In the genomic region with DNA sequence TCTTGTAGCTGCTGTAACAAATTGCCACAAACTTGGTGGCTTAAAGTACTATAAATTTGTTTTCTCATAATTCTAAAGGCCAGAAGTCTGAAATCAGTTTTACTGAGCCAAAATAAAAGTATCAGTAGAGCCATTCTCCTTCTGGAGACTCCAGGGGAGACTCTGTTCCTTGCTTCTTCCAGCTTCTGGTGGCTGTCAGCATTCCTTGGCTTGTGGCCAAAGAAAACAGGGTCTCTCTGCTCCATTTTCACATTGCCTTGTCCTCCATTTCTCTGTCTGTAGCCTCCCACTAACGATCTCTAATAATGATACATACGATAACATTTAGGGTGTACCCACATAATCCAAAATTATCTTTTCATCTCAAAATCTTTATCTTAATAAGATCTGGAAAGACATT, we compare ENCODE assay signal across 16 cellular contexts.
DNase-seq lines count a peak whose midpoint lies in the region; ATAC-seq, FAIRE-seq and TF ChIP-seq lines count a peak whose summit lies in the region.
"Had no signal": no experiment of that assay in that cellular context is flagged by ENCODE, and none has a peak within 500 bp of the region (broad histone marks: within the 10 kb centered on the region; RNA-seq: fewer than 3 reads in every experiment).

No MANE protein-coding gene starts in this region.

- H3K4me3 ChIP-seq in A549, result no peak overlapping the region
- H3K4me3 ChIP-seq: BLaER1 treated with 17β-estradiol and CSF1 and Interleukin-3, amounts not matched to agents 10 nM and 100 nM; GM23338; spleen had no signal

- POLR2A ChIA-PET in A549 (lab: Yijun Ruan, JAX), result no interaction called here

- H3K9me3 Mint-ChIP-seq in T-helper 2 cell treated with Interferon-gamma antibody and Interleukin-4, amounts not matched to agents 5 μg/mL and 100 μg/mL, for 36 hours, result no peaks in the 10 kb centered on the region
- H3K9me3 Mint-ChIP-seq: GM23338, nephron progenitor cell had no signal

- no peak overlapping the region for H3K4me2 ChIP-seq in A549
- H3K4me2 ChIP-seq: BLaER1 treated with 17β-estradiol and CSF1 and Interleukin-3, amounts not matched to agents 10 nM and 100 nM; GM23338 had no signal

- no peak overlapping the region for H3K27ac ChIP-seq in A549
- H3K27ac ChIP-seq: BLaER1 treated with 17β-estradiol and CSF1 and Interleukin-3, amounts not matched to agents 10 nM and 100 nM; RWPE1; spleen had no signal

- CTCF ChIA-PET in A549 (lab: Yijun Ruan, JAX), result no interaction called here

- no peak for FAIRE-seq in A549 (lab: Jason Lieb, UNC)
- FAIRE-seq: islet of Langerhans, urothelium cell line had no signal

- H3K9me3 ChIP-seq in A549, result no peaks in the 10 kb centered on the region
- H3K9me3 ChIP-seq: BLaER1 treated with 17β-estradiol and CSF1 and Interleukin-3, amounts not matched to agents 10 nM and 100 nM; spleen had no signal

- 74% methylated on average over 2 of the region's 2 CpGs for WGBS in A549 (ENCODE audit: missing lambda C conversion rate)

- in situ Hi-C loops in G401 (cut with HindIII; ENCODE audit: low sequenced_read_pairs), result no loop called here
- in situ Hi-C loops in ACHN (cut with HindIII; ENCODE audit: low pct_ligation_motif_present, low pct_unique_long_range_greater_than_20kb, low sequenced_read_pairs), result no loop called here

- no peak for DNase-seq in A549 (ENCODE audit: low read depth in 1 of 2, low spot score in 1 of 2)
- peak; percentile 41 for DNase-seq in G401 (ENCODE audit: low spot score)
- peak; percentile 78 for DNase-seq in SK-N-DZ (ENCODE audit: low spot score)
- DNase-seq in glomerular endothelial cell (ENCODE audit: extremely low read depth, low read depth, low spot score), result peak; percentile 14
- DNase-seq in ACHN, result no peak
- no peak for DNase-seq in T-helper 2 cell treated with Interferon-gamma antibody and Interleukin-4, amounts not matched to agents 5 μg/mL and 100 μg/mL, for 36 hours (ENCODE audit: low spot score)
- no peak for DNase-seq in Kasumi-1 (lab: John Stamatoyannopoulos, UW)
- DNase-seq: activated gamma-delta T cell, nephron progenitor cell, spleen had no signal

- TF ChIP-seq CTCF in A549 (IDR thresholded peaks at IDR 0.05), result no peak

- no peak for TF ChIP-seq RAD21 in A549 (conservative IDR thresholded peaks at IDR 0.05 in 1 of 2, IDR thresholded peaks at IDR 0.05 in 1 of 2)

- no peak overlapping the region for H3K4me3 Mint-ChIP-seq in T-helper 2 cell treated with Interferon-gamma antibody and Interleukin-4, amounts not matched to agents 5 μg/mL and 100 μg/mL, for 36 hours
- H3K4me3 Mint-ChIP-seq: GM23338, nephron progenitor cell had no signal

- no peaks in the 10 kb centered on the region for H3K27me3 Mint-ChIP-seq in T-helper 2 cell treated with Interferon-gamma antibody and Interleukin-4, amounts not matched to agents 5 μg/mL and 100 μg/mL, for 36 hours (ENCODE audit: low read depth)

- TF ChIP-seq EP300 in A549 (IDR thresholded peaks at IDR 0.05), result no peak

- no peak for TF ChIP-seq POLR2A in A549 (IDR thresholded peaks at IDR 0.05; ENCODE audit: low read length)

- H3K4me1 Mint-ChIP-seq in T-helper 2 cell treated with Interferon-gamma antibody and Interleukin-4, amounts not matched to agents 5 μg/mL and 100 μg/mL, for 36 hours (ENCODE audit: low read depth), result no peaks in the 10 kb centered on the region

- ATAC-seq in A549, result no peak
- ATAC-seq in HG02970 (IDR thresholded peaks at IDR 0.05; ENCODE audit: low FRiP score, unreplicated experiment), result no peak
- ATAC-seq: GM23338 had no signal

- no peak overlapping the region for H3K27ac Mint-ChIP-seq in T-helper 2 cell treated with Interferon-gamma antibody and Interleukin-4, amounts not matched to agents 5 μg/mL and 100 μg/mL, for 36 hours
- H3K27ac Mint-ChIP-seq: GM23338 had no signal

- H3K4me1 ChIP-seq in A549, result 0 out of 3 replicates have a peak, but pooled peaks cover 7% of the 10 kb centered on the region
- H3K4me1 ChIP-seq: BLaER1 treated with 17β-estradiol and CSF1 and Interleukin-3, amounts not matched to agents 10 nM and 100 nM; spleen had no signal

- no peaks in the 10 kb centered on the region for H3K36me3 Mint-ChIP-seq in T-helper 2 cell treated with Interferon-gamma antibody and Interleukin-4, amounts not matched to agents 5 μg/mL and 100 μg/mL, for 36 hours (ENCODE audit: low read depth)

TF ChIP-seq in A549, 52 proteins besides CTCF, POLR2A, EP300 and RAD21:
- TF ChIP-seq FOSB (CRISPR knock-in tag; IDR thresholded peaks at IDR 0.05) (no peak), FOXS1 (CRISPR knock-in tag; IDR thresholded peaks at IDR 0.05) (peak; percentile 77; the same call in 1 of the 2 replicates)

Comparison
In these comparisons a context has a peak if more than half of its experiments do, and no peak if none do; other contexts are left out.
1. DNase-seq: peak in G401 (single experiment), SK-N-DZ (single experiment) and glomerular endothelial cell (single experiment); none in A549 (0 of 2), ACHN (single experiment), T-helper 2 cell treated with Interferon-gamma antibody and Interleukin-4, amounts not matched to agents 5 μg/mL and 100 μg/mL, for 36 hours (single experiment) and Kasumi-1 (0 of 2).